Comparison of ENCODE assay signal across 8 cellular contexts in the genomic region with DNA sequence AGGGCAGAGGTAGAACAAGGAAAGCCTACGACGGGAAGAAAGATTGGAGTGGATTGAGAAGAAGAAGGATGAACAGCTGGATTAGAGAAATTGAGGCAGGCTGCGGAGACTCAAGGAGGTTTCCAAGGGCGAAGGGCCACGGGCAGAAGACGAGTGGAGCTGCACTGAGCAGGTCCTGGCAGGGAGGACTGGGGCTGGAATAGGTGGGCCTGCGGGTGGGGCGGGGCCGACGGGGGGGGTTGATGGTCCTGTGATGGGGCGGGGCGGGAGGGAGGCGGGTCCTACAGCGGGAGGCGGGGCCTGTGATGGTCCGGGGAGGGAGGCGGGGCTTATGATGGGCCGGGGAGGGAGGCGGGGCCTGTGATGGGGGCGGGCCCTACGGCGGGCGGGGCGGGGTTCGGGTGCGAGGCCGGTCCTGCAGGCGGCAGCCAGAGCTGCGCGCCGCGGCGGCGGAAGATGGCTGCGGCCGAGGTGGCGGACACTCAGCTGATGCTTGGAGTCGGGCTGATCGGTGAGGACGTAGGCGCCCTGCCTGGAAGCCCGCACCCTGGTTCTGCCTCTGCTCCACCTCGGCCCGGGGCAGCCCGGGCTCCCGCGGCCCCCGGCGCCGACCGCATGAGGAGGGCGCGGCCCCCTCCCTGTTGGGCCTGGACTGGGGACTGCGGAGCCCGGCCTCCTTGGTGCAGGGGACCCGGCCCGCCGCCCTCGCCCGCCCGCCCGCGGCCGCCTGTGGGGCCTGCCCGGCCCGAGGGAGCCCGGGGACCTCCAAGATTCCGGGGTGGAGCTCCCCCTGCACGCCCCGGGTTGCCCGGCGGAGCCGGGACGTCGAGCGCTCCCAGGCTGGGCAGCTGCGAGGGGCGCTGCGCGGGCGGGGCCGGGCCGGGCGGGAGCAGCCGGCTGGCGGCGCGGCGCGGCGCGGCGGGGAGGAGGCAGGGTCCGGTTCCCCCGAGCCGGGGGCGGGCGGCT. TPM values are rescaled to one million over a fixed set of nuclear protein-coding genes. Genes with fewer than 3 reads are reported as not detected.
DNase-seq lines count a peak whose midpoint lies in the region; ATAC-seq and TF ChIP-seq lines count a peak whose summit lies in the region.

Gene DENND10 (plus strand): TSS at position 427 of the 966 bp plus-strand sequence. CDS start 30 bp downstream, at position 457.

- peaks cover 0 to 6% of the 10 kb centered on the region in 2 donors for H3K36me3 ChIP-seq in lung (ENCODE audit: control insufficient read depth in 2 of 2, insufficient read depth in 2 of 2, low read length in 2 of 2)

- H3K27me3 Mint-ChIP-seq in activated CD8-positive, alpha-beta T cell treated with anti-CD3 and anti-CD28 coated beads for 36 hours: no peaks in the 10 kb centered on the region

- DNase-seq in SIG-M5 treated with dmso at 0.1 percent for 504 hours (lab: John Stamatoyannopoulos, UW; ENCODE audit: unreplicated experiment) (peak; percentile 35), SIG-M5 (lab: John Stamatoyannopoulos, UW) (no peak), NCI-H2227 (lab: John Stamatoyannopoulos, UW; ENCODE audit: unreplicated experiment) (peak; percentile 66), lung (ENCODE audit: low spot score) (peak; percentile 78)
- DNase-seq in activated CD8-positive, alpha-beta T cell treated with anti-CD3 and anti-CD28 coated beads for 36 hours: peak; percentile 83
- DNase-seq in effector CD4-positive, alpha-beta T cell: peak; percentile 59
- peak; percentile 50 to 72 (median 62) for DNase-seq in stimulated activated CD4-positive, alpha-beta T cell treated with anti-CD3 and anti-CD28 coated beads, TNF-alpha, amount 100 ng/mL, for 1 hour (ENCODE audit: low read depth in 3 of 3, low spot score in 1 of 3)

- CTCF ChIA-PET in activated CD8-positive, alpha-beta T cell treated with anti-CD3 and anti-CD28 coated beads for 36 hours (lab: Charles Lee): interaction anchor here (3.0 kb wide), 1 partner anchor 27 kb away, joined by 11 read pairs; no protein-coding TSS in a partner anchor

- intact Hi-C loops in activated CD8-positive, alpha-beta T cell treated with anti-CD3 and anti-CD28 coated beads for 36 hours (cut with micrococcal nuclease): no loop called here

- ATAC-seq in HG02852 (IDR thresholded peaks at IDR 0.05; ENCODE audit: unreplicated experiment): peak; percentile 88
- peak; percentile 94 for ATAC-seq in activated CD8-positive, alpha-beta T cell treated with anti-CD3 and anti-CD28 coated beads for 36 hours
- ATAC-seq in lung (ENCODE audit: insufficient read depth, low FRiP score): peak; percentile 91

- no peaks in the 10 kb centered on the region for H3K9me3 Mint-ChIP-seq in activated CD8-positive, alpha-beta T cell treated with anti-CD3 and anti-CD28 coated beads for 36 hours

- H3K36me3 Mint-ChIP-seq in activated CD8-positive, alpha-beta T cell treated with anti-CD3 and anti-CD28 coated beads for 36 hours (ENCODE audit: low read depth): peaks cover 6% of the 10 kb centered on the region

- no peaks in the 10 kb centered on the region for H3K9me3 ChIP-seq in lung (ENCODE audit: control insufficient read depth in 2 of 2, insufficient read depth in 1 of 2, low read length in 1 of 2)

- H3K27ac Mint-ChIP-seq in activated CD8-positive, alpha-beta T cell treated with anti-CD3 and anti-CD28 coated beads for 36 hours: no peak within 1 kb of the TSS

- no peak for TF ChIP-seq CTCF in activated CD8-positive, alpha-beta T cell treated with anti-CD3 and anti-CD28 coated beads for 36 hours (IDR thresholded peaks at IDR 0.05)
- TF ChIP-seq CTCF in lung (IDR thresholded peaks at IDR 0.05; ENCODE audit: control extremely low read depth, extremely low read depth): no peak

- peak within 1 kb of the TSS; percentile 68 to 82 for H3K27ac ChIP-seq in lung (ENCODE audit: low read depth in 1 of 2, low read length in 1 of 2)

- no peaks in the 10 kb centered on the region for H3K27me3 ChIP-seq in lung (ENCODE audit: control insufficient read depth, insufficient read depth)

- H3K4me1 ChIP-seq in lung (ENCODE audit: control insufficient read depth in 2 of 2, insufficient read depth in 2 of 2, low read length in 2 of 2): peaks cover 2 to 3% of the 10 kb centered on the region in 2 donors

- POLR2A ChIA-PET in activated CD8-positive, alpha-beta T cell treated with anti-CD3 and anti-CD28 coated beads for 36 hours (lab: Charles Lee): interaction anchor here (0.8 to 3.2 kb wide), 6 partner anchors 10 to 34 kb away, joined by 3 to 14 read pairs (median 4); partner anchors contain the start of gene EIF3A

- H3K4me1 Mint-ChIP-seq in activated CD8-positive, alpha-beta T cell treated with anti-CD3 and anti-CD28 coated beads for 36 hours (ENCODE audit: low read depth): peaks cover 11% of the 10 kb centered on the region

- WGBS in lung, 2 donors: 4 to 8% methylated on average over 46 to 98 of the region's 98 CpGs

- H3K4me3 ChIP-seq in lung: peak within 1 kb of the TSS; percentile 90

- peak within 1 kb of the TSS; percentile 72 for H3K4me3 Mint-ChIP-seq in activated CD8-positive, alpha-beta T cell treated with anti-CD3 and anti-CD28 coated beads for 36 hours

RNA-seq across cellular contexts. Expression of gene DENND10, which starts in this region (rescaled TPM):
- total RNA-seq in activated CD8-positive, alpha-beta T cell treated with anti-CD3 and anti-CD28 coated beads for 36 hours: 10 to 100 TPM; 16.9 to 18.6 TPM
- 10 to 100 TPM; 27.9 to 32.0 TPM for total RNA-seq in lung
- polyA plus RNA-seq in lung: 10 to 100 TPM; 11.7 to 30.2 TPM
